ENCODE assay signal across 29 cellular contexts in genomic region chr13:38355595-38356120, GRCh38.
"Had no signal": no experiment of that assay in that cellular context is flagged by ENCODE, and none has a peak within 500 bp of the region (broad histone marks: within the 10 kb centered on the region; RNA-seq: fewer than 3 reads in every experiment).

No MANE protein-coding gene starts in this region.

- H3K27ac Mint-ChIP-seq: activated CD4-positive, alpha-beta memory T cell treated with anti-CD3 and anti-CD28 coated beads, Interleukin-2, amount 10 ng/mL, durations not matched to agents 7 days and 5 days; activated CD4-positive, alpha-beta T cell treated with anti-CD3 and anti-CD28 coated beads, Interleukin-2, amount 10 ng/mL, durations not matched to agents 24 days and 14 days; activated CD8-positive, alpha-beta memory T cell treated with anti-CD3 and anti-CD28 coated beads, Interleukin-2, amount 10 ng/mL, durations not matched to agents 7 days and 5 days; activated naive CD8-positive, alpha-beta T cell treated with anti-CD3 and anti-CD28 coated beads, Interleukin-2, amount 10 ng/mL, durations not matched to agents 7 days and 5 days; activated T-helper 17 cell treated with anti-CD3 and anti-CD28 coated beads, Interleukin-2, amount 50 U/mL, for 72 hours; T-helper 17 cell had no signal

- H3K9me3 ChIP-seq: gastroesophageal sphincter, ovary, prostate gland, sigmoid colon, thyroid gland, upper lobe of left lung, vagina had no signal

- H3K4me3 Mint-ChIP-seq: activated CD4-positive, alpha-beta memory T cell treated with anti-CD3 and anti-CD28 coated beads, Interleukin-2, amount 10 ng/mL, durations not matched to agents 7 days and 5 days; activated CD4-positive, alpha-beta T cell treated with anti-CD3 and anti-CD28 coated beads, Interleukin-2, amount 10 ng/mL, durations not matched to agents 24 days and 14 days; activated CD8-positive, alpha-beta memory T cell treated with anti-CD3 and anti-CD28 coated beads, Interleukin-2, amount 10 ng/mL, durations not matched to agents 7 days and 5 days; activated naive CD8-positive, alpha-beta T cell treated with anti-CD3 and anti-CD28 coated beads, Interleukin-2, amount 10 ng/mL, durations not matched to agents 7 days and 5 days; activated T-helper 17 cell treated with anti-CD3 and anti-CD28 coated beads, Interleukin-2, amount 50 U/mL, for 72 hours; T-helper 17 cell had no signal

- H3K4me3 ChIP-seq: coronary artery, dorsolateral prefrontal cortex, gastroesophageal sphincter, ovary, prostate gland, sigmoid colon, smooth muscle cell, thyroid gland, upper lobe of left lung, vagina had no signal

- H3K9me3 Mint-ChIP-seq: activated CD4-positive, alpha-beta memory T cell treated with anti-CD3 and anti-CD28 coated beads, Interleukin-2, amount 10 ng/mL, durations not matched to agents 7 days and 5 days; activated CD4-positive, alpha-beta T cell treated with anti-CD3 and anti-CD28 coated beads, Interleukin-2, amount 10 ng/mL, durations not matched to agents 24 days and 14 days; activated naive CD8-positive, alpha-beta T cell treated with anti-CD3 and anti-CD28 coated beads, Interleukin-2, amount 10 ng/mL, durations not matched to agents 7 days and 5 days; activated T-helper 17 cell treated with anti-CD3 and anti-CD28 coated beads, Interleukin-2, amount 50 U/mL, for 72 hours had no signal

- ATAC-seq: activated CD8-positive, alpha-beta memory T cell treated with anti-CD3 and anti-CD28 coated beads, Interleukin-2, amount 10 ng/mL, durations not matched to agents 7 days and 5 days; activated T-helper 17 cell treated with anti-CD3 and anti-CD28 coated beads, Interleukin-2, amount 50 U/mL, for 72 hours; gastroesophageal sphincter; left cardiac atrium; left ventricle myocardium superior; SK-N-SH treated with all-trans-retinoic acid at 6 μM for 48 hours; T-helper 17 cell had no signal

- DNase-seq: activated CD4-positive, alpha-beta memory T cell treated with anti-CD3 and anti-CD28 coated beads, Interleukin-2, amount 10 ng/mL, durations not matched to agents 7 days and 5 days; activated CD4-positive, alpha-beta T cell treated with anti-CD3 and anti-CD28 coated beads, Interleukin-2, amount 10 ng/mL, durations not matched to agents 24 days and 14 days; activated CD8-positive, alpha-beta memory T cell treated with anti-CD3 and anti-CD28 coated beads, Interleukin-2, amount 10 ng/mL, durations not matched to agents 7 days and 5 days; activated naive CD8-positive, alpha-beta T cell treated with anti-CD3 and anti-CD28 coated beads, Interleukin-2, amount 10 ng/mL, durations not matched to agents 7 days and 5 days; amniotic stem cell; brain microvascular endothelial cell; dorsolateral prefrontal cortex; effector memory CD4-positive, alpha-beta T cell; hippocampal formation; left cardiac atrium; left ventricle myocardium superior; ovary; retina; sigmoid colon; stimulated activated CD4-positive, alpha-beta T cell treated with anti-CD3 and anti-CD28 coated beads, Interleukin-1b, Interleukin-23, amount 100 ng/mL, for 48 hours; stimulated activated naive CD4-positive, alpha-beta T cell treated with Interleukin-2 at 50 U/mL for 16 hours; substantia nigra; T-helper 17 cell; T1000; thyroid gland; upper lobe of left lung; WERI-Rb-1 had no signal

- H3K27me3 Mint-ChIP-seq: activated CD4-positive, alpha-beta memory T cell treated with anti-CD3 and anti-CD28 coated beads, Interleukin-2, amount 10 ng/mL, durations not matched to agents 7 days and 5 days; activated CD4-positive, alpha-beta T cell treated with anti-CD3 and anti-CD28 coated beads, Interleukin-2, amount 10 ng/mL, durations not matched to agents 24 days and 14 days; activated CD8-positive, alpha-beta memory T cell treated with anti-CD3 and anti-CD28 coated beads, Interleukin-2, amount 10 ng/mL, durations not matched to agents 7 days and 5 days; activated naive CD8-positive, alpha-beta T cell treated with anti-CD3 and anti-CD28 coated beads, Interleukin-2, amount 10 ng/mL, durations not matched to agents 7 days and 5 days; activated T-helper 17 cell treated with anti-CD3 and anti-CD28 coated beads, Interleukin-2, amount 50 U/mL, for 72 hours; T-helper 17 cell had no signal

- H3K27me3 ChIP-seq: brain microvascular endothelial cell, dorsolateral prefrontal cortex, gastroesophageal sphincter, ovary, sigmoid colon, thyroid gland, upper lobe of left lung, vagina had no signal

- H3K27ac ChIP-seq: brain microvascular endothelial cell, coronary artery, dorsolateral prefrontal cortex, gastroesophageal sphincter, ovary, prostate gland, sigmoid colon, thyroid gland, upper lobe of left lung, vagina, WERI-Rb-1 had no signal

- H3K36me3 ChIP-seq: ovary, prostate gland, WERI-Rb-1 had no signal
